ENCODE assay signal across 15 cellular contexts in the genomic region with DNA sequence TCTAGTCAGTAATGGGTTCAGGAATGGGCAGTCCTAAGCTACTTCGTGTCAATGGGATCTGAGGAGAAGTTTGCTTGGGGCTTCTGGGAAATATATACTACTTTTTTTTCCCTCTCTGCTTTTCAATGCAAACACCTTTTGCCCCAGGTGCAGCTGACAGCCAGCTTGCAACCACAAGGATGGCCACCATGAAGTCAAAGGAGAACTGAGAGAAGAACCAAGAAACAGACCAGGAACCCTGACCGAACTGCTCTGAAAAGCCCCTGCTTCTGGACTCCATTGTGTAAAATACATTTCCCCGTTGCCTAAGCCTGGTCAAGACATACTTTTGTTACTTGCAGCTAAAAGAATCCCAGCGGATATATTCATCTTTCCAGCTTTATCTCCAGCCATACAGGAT. TPM values are rescaled to one million over a fixed set of nuclear protein-coding genes. Genes with fewer than 3 reads are reported as not detected.
DNase-seq lines count a peak whose midpoint lies in the region; ATAC-seq lines count a peak whose summit lies in the region.
"Had no signal": no experiment of that assay in that cellular context is flagged by ENCODE, and none has a peak within 500 bp of the region (broad histone marks: within the 10 kb centered on the region; RNA-seq: fewer than 3 reads in every experiment).

No MANE protein-coding gene starts in this region.

- H3K27me3 ChIP-seq in aorta (ENCODE audit: control insufficient read depth in 1 of 2, insufficient read depth in 2 of 2, low read length in 1 of 2) = no peaks in the 10 kb centered on the region
- H3K27me3 ChIP-seq: gastrocnemius medialis, left lung, neutrophil had no signal

- no peak overlapping the region for H3K27ac ChIP-seq in aorta (ENCODE audit: low read depth in 1 of 2, low read length in 2 of 2)
- H3K27ac ChIP-seq: gastrocnemius medialis, left lung, neutrophil had no signal

- H3K4me3 ChIP-seq in aorta (ENCODE audit: low read length in 2 of 2) = no peak overlapping the region
- H3K4me3 ChIP-seq: gastrocnemius medialis, left lung had no signal

- ATAC-seq in GM18502 (IDR thresholded peaks at IDR 0.05; ENCODE audit: poor library complexity, unreplicated experiment) (peak; percentile 81), GM19467 (IDR thresholded peaks at IDR 0.05; ENCODE audit: unreplicated experiment) (peak; percentile 75), HG02884 (IDR thresholded peaks at IDR 0.05; ENCODE audit: unreplicated experiment) (peak; percentile 72), HG03520 (IDR thresholded peaks at IDR 0.05; ENCODE audit: unreplicated experiment) (peak; percentile 67), aorta (ENCODE audit: low FRiP score) (no peak)
- ATAC-seq: gastrocnemius medialis; left lung; stimulated activated effector memory CD8-positive, alpha-beta T cell treated with anti-CD3 and anti-CD28 coated beads, Interleukin-12 subunit alpha, Interleukin-12 subunit beta, amount 100 ng/mL, for 72 hours had no signal

- intact Hi-C loops in aorta (cut with DNase I) = no loop called here

- 97 to 98% methylated on average over 4 of the region's 4 CpGs for WGBS in aorta, 2 donors

- no peaks in the 10 kb centered on the region for H3K9me3 ChIP-seq in aorta (ENCODE audit: control insufficient read depth, low read length)
- H3K9me3 ChIP-seq: gastrocnemius medialis, left lung, neutrophil had no signal

- DNase-seq in NCI-H1694 (lab: John Stamatoyannopoulos, UW) = no peak
- DNase-seq in NCI-H446 treated with DMSO at 0.1 percent for 48 hours (lab: John Stamatoyannopoulos, UW) = no peak
- no peak for DNase-seq in aorta
- DNase-seq in anterior cingulate cortex (lab: John Stamatoyannopoulos, UW) = no peak
- DNase-seq: ACHN; gastrocnemius medialis; left lung; NCI-H2029; stimulated activated CD4-positive, alpha-beta T cell treated with anti-CD3 and anti-CD28 coated beads, Interleukin-15, amount 100 ng/mL, for 24 hours had no signal

- peaks cover 0 to 3% of the 10 kb centered on the region in 2 donors for H3K4me1 ChIP-seq in aorta (ENCODE audit: control insufficient read depth in 1 of 2, insufficient read depth in 2 of 2, low read length in 2 of 2)
- H3K4me1 ChIP-seq: left lung had no signal

- no peaks in the 10 kb centered on the region for H3K36me3 ChIP-seq in aorta (ENCODE audit: control insufficient read depth in 1 of 2, insufficient read depth in 2 of 2, low read length in 1 of 2)
- H3K36me3 ChIP-seq: gastrocnemius medialis, left lung, neutrophil had no signal

RNA-seq across cellular contexts. Expression of gene CD44, which starts 20.1 kb away (rescaled TPM):
- total RNA-seq in aorta = 100 to 1,000 TPM; 321 to 462 TPM
- 100 to 1,000 TPM in 1 of 2 donors, 10 to 100 TPM in 1; 70.0 to 113 TPM for polyA plus RNA-seq in aorta
